In the genomic region with DNA sequence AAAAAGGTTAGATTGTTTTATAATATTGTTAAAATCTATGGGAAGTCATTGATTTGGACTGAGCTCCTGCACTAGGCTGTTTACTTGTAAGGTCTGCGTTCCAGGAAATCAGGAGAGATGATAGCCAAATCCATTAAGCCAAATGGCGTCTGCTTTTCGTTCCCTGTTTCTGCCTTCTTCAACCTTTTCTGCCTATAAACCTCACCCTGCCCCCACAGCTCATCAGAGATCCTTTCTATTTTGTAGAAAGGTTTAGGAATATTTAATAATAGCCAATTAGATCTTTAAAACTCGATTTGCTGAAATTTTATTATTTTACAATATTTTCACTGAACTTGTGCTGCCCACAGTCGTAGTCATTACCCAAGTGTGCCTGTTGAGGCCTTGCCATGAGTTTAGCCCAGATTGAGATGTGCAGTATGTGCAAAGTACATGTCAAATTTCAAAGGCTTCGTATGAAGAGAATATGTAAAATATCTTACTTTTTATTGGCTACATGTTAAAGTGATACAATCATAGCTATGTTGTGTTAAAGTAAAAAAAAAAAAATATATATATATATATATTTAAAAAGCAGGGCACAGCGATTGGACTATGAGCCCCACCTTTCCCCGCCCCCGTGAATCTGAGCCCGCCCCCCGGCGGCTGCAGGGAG, we compare ENCODE assay signal across 1 cellular context.
TF ChIP-seq lines count a peak whose summit lies in the region.

No MANE protein-coding gene starts in this region.

TF ChIP-seq in HepG2, 621 proteins besides CTCF, POLR2A, EP300 and RAD21 (continued from another document and continues in another):
- TF ChIP-seq, protein P1, sequence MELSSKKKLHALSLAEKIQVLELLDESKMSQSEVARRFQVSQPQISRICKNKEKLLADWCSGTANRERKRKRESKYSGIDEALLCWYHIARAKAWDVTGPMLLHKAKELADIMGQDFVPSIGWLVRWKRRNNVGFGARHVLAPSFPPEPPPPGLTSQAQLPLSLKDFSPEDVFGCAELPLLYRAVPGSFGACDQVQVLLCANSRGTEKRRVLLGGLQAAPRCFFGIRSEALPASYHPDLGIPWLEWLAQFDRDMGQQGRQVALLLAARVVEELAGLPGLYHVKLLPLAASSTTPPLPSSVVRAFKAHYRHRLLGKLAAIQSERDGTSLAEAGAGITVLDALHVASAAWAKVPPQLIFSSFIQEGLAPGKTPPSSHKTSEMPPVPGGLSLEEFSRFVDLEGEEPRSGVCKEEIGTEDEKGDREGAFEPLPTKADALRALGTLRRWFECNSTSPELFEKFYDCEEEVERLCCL (CRISPR knock-in tag; IDR thresholded peaks at IDR 0.05; ENCODE audit: borderline replicate concordance) = no peak
- TF ChIP-seq HMG20B (CRISPR knock-in tag; conservative IDR thresholded peaks at IDR 0.05) (no peak), HMGA1 (CRISPR knock-in tag; conservative IDR thresholded peaks at IDR 0.05) (no peak), ZNF672 (CRISPR knock-in tag; IDR thresholded peaks at IDR 0.05) (no peak), BCL6 (CRISPR knock-in tag; IDR thresholded peaks at IDR 0.05) (0 out of 2 replicates have a peak, but pooled peaks have one; percentile 34), EHMT2 (IDR thresholded peaks at IDR 0.05; ENCODE audit: borderline replicate concordance, low read depth, low read length) (no peak), CBX2 (IDR thresholded peaks at IDR 0.05; ENCODE audit: low read depth, low read length) (no peak), CBX2 (CRISPR knock-in tag; IDR thresholded peaks at IDR 0.05; ENCODE audit: low read depth) (no peak), SIN3B (IDR thresholded peaks at IDR 0.05; ENCODE audit: low read length) (no peak), MXI1 (IDR thresholded peaks at IDR 0.05; ENCODE audit: borderline replicate concordance, low read depth, low read length) (no peak), MTA1 (CRISPR knock-in tag; IDR thresholded peaks at IDR 0.05; ENCODE audit: borderline replicate concordance) (no peak), ATRX (CRISPR knock-in tag; IDR thresholded peaks at IDR 0.05; ENCODE audit: borderline replicate concordance) (no peak), KLF11 (CRISPR knock-in tag; IDR thresholded peaks at IDR 0.05) (no peak), HDAC1 (CRISPR knock-in tag; IDR thresholded peaks at IDR 0.05) (no peak), ZFP1 (CRISPR knock-in tag; IDR thresholded peaks at IDR 0.05) (no peak), SRY (CRISPR knock-in tag; IDR thresholded peaks at IDR 0.05) (no peak; the same call in 1 of the 2 replicates), ZNF3 (CRISPR knock-in tag; IDR thresholded peaks at IDR 0.05) (no peak), WIZ (CRISPR knock-in tag; IDR thresholded peaks at IDR 0.05) (no peak), YY1 (IDR thresholded peaks at IDR 0.05; ENCODE audit: insufficient read depth, insufficient replicate concordance, low read depth, low read length) (peak; percentile 46), NFIC (IDR thresholded peaks at IDR 0.05; ENCODE audit: low read length) (0 out of 2 replicates have a peak, but pooled peaks have one; percentile 42), SALL1 (CRISPR knock-in tag; IDR thresholded peaks at IDR 0.05) (no peak), MEIS1 (CRISPR knock-in tag; IDR thresholded peaks at IDR 0.05; ENCODE audit: borderline replicate concordance) (no peak), ZFP37 (CRISPR knock-in tag; IDR thresholded peaks at IDR 0.05; ENCODE audit: borderline replicate concordance) (no peak), ZBTB20 (CRISPR knock-in tag; IDR thresholded peaks at IDR 0.05; ENCODE audit: borderline replicate concordance, low read depth) (no peak), PAWR (CRISPR knock-in tag; IDR thresholded peaks at IDR 0.05; ENCODE audit: borderline replicate concordance) (no peak)
- TF ChIP-seq, protein P2, sequence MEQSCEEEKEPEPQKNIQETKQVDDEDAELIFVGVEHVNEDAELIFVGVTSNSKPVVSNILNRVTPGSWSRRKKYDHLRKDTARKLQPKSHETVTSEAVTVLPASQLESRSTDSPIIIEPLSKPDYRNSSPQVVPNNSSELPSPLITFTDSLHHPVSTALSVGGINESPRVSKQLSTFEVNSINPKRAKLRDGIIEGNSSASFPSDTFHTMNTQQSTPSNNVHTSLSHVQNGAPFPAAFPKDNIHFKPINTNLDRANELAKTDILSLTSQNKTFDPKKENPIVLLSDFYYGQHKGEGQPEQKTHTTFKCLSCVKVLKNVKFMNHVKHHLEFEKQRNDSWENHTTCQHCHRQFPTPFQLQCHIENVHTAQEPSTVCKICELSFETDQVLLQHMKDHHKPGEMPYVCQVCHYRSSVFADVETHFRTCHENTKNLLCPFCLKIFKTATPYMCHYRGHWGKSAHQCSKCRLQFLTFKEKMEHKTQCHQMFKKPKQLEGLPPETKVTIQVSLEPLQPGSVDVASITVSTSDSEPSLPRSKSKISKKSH (CRISPR knock-in tag; IDR thresholded peaks at IDR 0.05; ENCODE audit: borderline replicate concordance) = no peak
- TF ChIP-seq, protein P3, sequence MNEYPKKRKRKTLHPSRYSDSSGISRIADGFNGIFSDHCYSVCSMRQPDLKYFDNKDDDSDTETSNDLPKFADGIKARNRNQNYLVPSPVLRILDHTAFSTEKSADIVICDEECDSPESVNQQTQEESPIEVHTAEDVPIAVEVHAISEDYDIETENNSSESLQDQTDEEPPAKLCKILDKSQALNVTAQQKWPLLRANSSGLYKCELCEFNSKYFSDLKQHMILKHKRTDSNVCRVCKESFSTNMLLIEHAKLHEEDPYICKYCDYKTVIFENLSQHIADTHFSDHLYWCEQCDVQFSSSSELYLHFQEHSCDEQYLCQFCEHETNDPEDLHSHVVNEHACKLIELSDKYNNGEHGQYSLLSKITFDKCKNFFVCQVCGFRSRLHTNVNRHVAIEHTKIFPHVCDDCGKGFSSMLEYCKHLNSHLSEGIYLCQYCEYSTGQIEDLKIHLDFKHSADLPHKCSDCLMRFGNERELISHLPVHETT (CRISPR knock-in tag; conservative IDR thresholded peaks at IDR 0.05) = no peak
- TF ChIP-seq, protein P4, sequence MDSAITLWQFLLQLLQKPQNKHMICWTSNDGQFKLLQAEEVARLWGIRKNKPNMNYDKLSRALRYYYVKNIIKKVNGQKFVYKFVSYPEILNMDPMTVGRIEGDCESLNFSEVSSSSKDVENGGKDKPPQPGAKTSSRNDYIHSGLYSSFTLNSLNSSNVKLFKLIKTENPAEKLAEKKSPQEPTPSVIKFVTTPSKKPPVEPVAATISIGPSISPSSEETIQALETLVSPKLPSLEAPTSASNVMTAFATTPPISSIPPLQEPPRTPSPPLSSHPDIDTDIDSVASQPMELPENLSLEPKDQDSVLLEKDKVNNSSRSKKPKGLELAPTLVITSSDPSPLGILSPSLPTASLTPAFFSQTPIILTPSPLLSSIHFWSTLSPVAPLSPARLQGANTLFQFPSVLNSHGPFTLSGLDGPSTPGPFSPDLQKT (CRISPR knock-in tag; IDR thresholded peaks at IDR 0.05; ENCODE audit: borderline replicate concordance) = no peak
- TF ChIP-seq, protein P5, sequence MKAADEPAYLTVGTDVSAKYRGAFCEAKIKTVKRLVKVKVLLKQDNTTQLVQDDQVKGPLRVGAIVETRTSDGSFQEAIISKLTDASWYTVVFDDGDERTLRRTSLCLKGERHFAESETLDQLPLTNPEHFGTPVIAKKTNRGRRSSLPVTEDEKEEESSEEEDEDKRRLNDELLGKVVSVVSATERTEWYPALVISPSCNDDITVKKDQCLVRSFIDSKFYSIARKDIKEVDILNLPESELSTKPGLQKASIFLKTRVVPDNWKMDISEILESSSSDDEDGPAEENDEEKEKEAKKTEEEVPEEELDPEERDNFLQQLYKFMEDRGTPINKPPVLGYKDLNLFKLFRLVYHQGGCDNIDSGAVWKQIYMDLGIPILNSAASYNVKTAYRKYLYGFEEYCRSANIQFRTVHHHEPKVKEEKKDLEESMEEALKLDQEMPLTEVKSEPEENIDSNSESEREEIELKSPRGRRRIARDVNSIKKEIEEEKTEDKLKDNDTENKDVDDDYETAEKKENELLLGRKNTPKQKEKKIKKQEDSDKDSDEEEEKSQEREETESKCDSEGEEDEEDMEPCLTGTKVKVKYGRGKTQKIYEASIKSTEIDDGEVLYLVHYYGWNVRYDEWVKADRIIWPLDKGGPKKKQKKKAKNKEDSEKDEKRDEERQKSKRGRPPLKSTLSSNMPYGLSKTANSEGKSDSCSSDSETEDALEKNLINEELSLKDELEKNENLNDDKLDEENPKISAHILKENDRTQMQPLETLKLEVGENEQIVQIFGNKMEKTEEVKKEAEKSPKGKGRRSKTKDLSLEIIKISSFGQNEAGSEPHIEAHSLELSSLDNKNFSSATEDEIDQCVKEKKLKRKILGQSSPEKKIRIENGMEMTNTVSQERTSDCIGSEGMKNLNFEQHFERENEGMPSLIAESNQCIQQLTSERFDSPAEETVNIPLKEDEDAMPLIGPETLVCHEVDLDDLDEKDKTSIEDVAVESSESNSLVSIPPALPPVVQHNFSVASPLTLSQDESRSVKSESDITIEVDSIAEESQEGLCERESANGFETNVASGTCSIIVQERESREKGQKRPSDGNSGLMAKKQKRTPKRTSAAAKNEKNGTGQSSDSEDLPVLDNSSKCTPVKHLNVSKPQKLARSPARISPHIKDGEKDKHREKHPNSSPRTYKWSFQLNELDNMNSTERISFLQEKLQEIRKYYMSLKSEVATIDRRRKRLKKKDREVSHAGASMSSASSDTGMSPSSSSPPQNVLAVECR (CRISPR knock-in tag; IDR thresholded peaks at IDR 0.05; ENCODE audit: borderline replicate concordance) = no peak
- TF ChIP-seq, protein P6, sequence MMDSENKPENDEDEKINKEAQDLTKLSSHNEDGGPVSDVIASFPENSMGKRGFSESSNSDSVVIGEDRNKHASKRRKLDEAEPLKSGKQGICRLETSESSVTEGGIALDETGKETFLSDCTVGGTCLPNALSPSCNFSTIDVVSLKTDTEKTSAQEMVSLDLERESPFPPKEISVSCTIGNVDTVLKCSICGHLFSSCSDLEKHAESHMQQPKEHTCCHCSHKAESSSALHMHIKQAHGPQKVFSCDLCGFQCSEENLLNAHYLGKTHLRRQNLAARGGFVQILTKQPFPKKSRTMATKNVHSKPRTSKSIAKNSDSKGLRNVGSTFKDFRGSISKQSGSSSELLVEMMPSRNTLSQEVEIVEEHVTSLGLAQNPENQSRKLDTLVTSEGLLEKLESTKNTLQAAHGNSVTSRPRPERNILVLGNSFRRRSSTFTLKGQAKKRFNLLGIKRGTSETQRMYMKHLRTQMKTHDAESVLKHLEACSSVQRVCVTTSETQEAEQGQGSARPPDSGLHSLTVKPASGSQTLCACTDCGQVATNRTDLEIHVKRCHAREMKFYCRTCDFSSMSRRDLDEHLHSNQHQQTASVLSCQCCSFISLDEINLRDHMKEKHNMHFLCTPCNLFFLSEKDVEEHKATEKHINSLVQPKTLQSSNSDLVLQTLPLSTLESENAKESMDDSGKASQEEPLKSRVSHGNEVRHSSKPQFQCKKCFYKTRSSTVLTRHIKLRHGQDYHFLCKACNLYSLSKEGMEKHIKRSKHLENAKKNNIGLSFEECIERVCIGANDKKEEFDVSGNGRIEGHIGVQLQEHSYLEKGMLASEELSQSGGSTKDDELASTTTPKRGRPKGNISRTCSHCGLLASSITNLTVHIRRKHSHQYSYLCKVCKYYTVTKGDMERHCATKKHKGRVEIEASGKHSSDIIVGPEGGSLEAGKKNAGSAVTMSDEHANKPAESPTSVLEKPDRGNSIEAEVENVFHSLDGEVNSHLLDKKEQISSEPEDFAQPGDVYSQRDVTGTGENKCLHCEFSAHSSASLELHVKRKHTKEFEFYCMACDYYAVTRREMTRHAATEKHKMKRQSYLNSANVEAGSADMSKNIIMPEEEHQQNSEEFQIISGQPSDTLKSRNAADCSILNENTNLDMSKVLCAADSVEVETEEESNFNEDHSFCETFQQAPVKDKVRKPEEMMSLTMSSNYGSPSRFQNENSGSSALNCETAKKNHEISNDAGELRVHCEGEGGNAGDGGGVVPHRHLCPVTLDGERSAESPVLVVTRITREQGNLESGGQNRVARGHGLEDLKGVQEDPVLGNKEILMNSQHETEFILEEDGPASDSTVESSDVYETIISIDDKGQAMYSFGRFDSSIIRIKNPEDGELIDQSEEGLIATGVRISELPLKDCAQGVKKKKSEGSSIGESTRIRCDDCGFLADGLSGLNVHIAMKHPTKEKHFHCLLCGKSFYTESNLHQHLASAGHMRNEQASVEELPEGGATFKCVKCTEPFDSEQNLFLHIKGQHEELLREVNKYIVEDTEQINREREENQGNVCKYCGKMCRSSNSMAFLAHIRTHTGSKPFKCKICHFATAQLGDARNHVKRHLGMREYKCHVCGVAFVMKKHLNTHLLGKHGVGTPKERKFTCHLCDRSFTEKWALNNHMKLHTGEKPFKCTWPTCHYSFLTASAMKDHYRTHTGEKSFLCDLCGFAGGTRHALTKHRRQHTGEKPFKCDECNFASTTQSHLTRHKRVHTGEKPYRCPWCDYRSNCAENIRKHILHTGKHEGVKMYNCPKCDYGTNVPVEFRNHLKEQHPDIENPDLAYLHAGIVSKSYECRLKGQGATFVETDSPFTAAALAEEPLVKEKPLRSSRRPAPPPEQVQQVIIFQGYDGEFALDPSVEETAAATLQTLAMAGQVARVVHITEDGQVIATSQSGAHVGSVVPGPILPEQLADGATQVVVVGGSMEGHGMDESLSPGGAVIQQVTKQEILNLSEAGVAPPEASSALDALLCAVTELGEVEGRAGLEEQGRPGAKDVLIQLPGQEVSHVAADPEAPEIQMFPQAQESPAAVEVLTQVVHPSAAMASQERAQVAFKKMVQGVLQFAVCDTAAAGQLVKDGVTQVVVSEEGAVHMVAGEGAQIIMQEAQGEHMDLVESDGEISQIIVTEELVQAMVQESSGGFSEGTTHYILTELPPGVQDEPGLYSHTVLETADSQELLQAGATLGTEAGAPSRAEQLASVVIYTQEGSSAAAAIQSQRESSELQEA (CRISPR knock-in tag; IDR thresholded peaks at IDR 0.05; ENCODE audit: not compliant biosample characterization) = no peak
- TF ChIP-seq, protein P7, sequence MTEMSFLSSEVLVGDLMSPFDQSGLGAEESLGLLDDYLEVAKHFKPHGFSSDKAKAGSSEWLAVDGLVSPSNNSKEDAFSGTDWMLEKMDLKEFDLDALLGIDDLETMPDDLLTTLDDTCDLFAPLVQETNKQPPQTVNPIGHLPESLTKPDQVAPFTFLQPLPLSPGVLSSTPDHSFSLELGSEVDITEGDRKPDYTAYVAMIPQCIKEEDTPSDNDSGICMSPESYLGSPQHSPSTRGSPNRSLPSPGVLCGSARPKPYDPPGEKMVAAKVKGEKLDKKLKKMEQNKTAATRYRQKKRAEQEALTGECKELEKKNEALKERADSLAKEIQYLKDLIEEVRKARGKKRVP (CRISPR knock-in tag; IDR thresholded peaks at IDR 0.05) = no peak
- TF ChIP-seq, protein P8, sequence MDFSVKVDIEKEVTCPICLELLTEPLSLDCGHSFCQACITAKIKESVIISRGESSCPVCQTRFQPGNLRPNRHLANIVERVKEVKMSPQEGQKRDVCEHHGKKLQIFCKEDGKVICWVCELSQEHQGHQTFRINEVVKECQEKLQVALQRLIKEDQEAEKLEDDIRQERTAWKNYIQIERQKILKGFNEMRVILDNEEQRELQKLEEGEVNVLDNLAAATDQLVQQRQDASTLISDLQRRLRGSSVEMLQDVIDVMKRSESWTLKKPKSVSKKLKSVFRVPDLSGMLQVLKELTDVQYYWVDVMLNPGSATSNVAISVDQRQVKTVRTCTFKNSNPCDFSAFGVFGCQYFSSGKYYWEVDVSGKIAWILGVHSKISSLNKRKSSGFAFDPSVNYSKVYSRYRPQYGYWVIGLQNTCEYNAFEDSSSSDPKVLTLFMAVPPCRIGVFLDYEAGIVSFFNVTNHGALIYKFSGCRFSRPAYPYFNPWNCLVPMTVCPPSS (IDR thresholded peaks at IDR 0.05) = no peak
- TF ChIP-seq, protein P9, sequence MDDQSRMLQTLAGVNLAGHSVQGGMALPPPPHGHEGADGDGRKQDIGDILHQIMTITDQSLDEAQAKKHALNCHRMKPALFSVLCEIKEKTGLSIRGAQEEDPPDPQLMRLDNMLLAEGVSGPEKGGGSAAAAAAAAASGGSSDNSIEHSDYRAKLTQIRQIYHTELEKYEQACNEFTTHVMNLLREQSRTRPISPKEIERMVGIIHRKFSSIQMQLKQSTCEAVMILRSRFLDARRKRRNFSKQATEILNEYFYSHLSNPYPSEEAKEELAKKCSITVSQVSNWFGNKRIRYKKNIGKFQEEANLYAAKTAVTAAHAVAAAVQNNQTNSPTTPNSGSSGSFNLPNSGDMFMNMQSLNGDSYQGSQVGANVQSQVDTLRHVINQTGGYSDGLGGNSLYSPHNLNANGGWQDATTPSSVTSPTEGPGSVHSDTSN (CRISPR knock-in tag; IDR thresholded peaks at IDR 0.05; ENCODE audit: borderline replicate concordance) = no peak
